ENCODE assay signal across 19 cellular contexts in the genomic region with DNA sequence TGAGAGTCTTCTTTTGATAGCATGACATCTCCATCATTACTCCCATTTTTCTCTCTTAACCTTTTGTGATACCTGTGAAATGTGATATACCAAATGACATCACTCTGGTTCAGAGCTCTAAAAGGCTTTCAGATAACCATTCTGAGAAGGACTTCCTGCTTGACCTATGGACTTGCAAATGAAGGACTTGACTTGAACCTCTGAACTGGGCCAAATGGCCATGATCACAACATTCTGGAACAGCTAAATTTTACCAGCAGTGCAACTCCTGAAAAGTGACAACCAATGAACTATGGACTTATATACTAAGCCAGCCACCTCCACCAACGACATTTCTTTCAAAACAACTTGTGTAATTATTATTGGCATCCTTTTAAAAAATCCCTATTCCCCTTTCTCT.
DNase-seq lines count a peak whose midpoint lies in the region; ATAC-seq and TF ChIP-seq lines count a peak whose summit lies in the region.
"Had no signal": no experiment of that assay in that cellular context is flagged by ENCODE, and none has a peak within 500 bp of the region (broad histone marks: within the 10 kb centered on the region; RNA-seq: fewer than 3 reads in every experiment).

No MANE protein-coding gene starts in this region.

- no peaks in the 10 kb centered on the region for H4K20me1 ChIP-seq in hepatocyte (ENCODE audit: insufficient read depth, poor library complexity, severe bottlenecking)
- H4K20me1 ChIP-seq: BLaER1 had no signal

- no peaks in the 10 kb centered on the region for H3K9me3 Mint-ChIP-seq in T-cell
- H3K9me3 Mint-ChIP-seq: GM23338 had no signal

- H3K4me2 ChIP-seq in hepatocyte = no peak overlapping the region
- H3K4me2 ChIP-seq: BLaER1, GM23338 had no signal

- H3K4me3 ChIP-seq in hepatocyte = no peak overlapping the region
- H3K4me3 ChIP-seq in mucosa of descending colon = no peak overlapping the region
- H3K4me3 ChIP-seq: BLaER1, GM23338 had no signal

- no peak overlapping the region for H3K4me3 Mint-ChIP-seq in T-cell
- H3K4me3 Mint-ChIP-seq: CD14-positive monocyte; CD4-positive, alpha-beta memory T cell; GM23338; IgD-negative memory B cell had no signal

- DNase-seq in NCI-H510A treated with DMSO at 0.1 percent for 48 hours (lab: John Stamatoyannopoulos, UW) (peak; percentile 1), NCI-H510A (lab: John Stamatoyannopoulos, UW) (no peak), DMS53 (lab: John Stamatoyannopoulos, UW) (peak; percentile 87), hepatocyte (ENCODE audit: low spot score) (peak; percentile 8), mucosa of descending colon (no peak), NCI-H226 (no peak), T-cell (no peak), NCI-H526 (lab: John Stamatoyannopoulos, UW) (no peak)
- DNase-seq: 8988T; Calu3; CD4-positive, alpha-beta memory T cell; DMS79 treated with DMSO at 0.1 percent for 48 hours; GF-D8; HCEC 1CT had no signal

- H3K27ac Mint-ChIP-seq in T-cell = no peak overlapping the region
- H3K27ac Mint-ChIP-seq: CD14-positive monocyte; CD4-positive, alpha-beta memory T cell; GM23338; IgD-negative memory B cell had no signal

- H2AFZ ChIP-seq in hepatocyte = no peak overlapping the region
- H2AFZ ChIP-seq: GM23338 had no signal

- H3K36me3 ChIP-seq in hepatocyte (replicated peaks; ENCODE audit: insufficient read depth, low read depth) (no peaks in the 10 kb centered on the region), mucosa of descending colon (ENCODE audit: low read depth) (no peaks in the 10 kb centered on the region)
- H3K36me3 ChIP-seq: BLaER1 had no signal

- CTCF ChIA-PET in T-cell (lab: Charles Lee) = no interaction called here

- POLR2A ChIA-PET in T-cell (lab: Charles Lee) = no interaction called here

- ATAC-seq in mucosa of descending colon (peak; percentile 65), T-cell (replicated peaks in 1 of 4) (no peak)
- ATAC-seq: GM23338 had no signal

- intact Hi-C loops in mucosa of descending colon (cut with DNase I, micrococcal nuclease) = no loop called here

- H3K4me1 Mint-ChIP-seq in T-cell = no peaks in the 10 kb centered on the region
- H3K4me1 Mint-ChIP-seq: CD4-positive, alpha-beta memory T cell; IgD-negative memory B cell had no signal

- no peak for TF ChIP-seq CTCF in hepatocyte (IDR thresholded peaks at IDR 0.05; ENCODE audit: poor library complexity)
- TF ChIP-seq CTCF in mucosa of descending colon (IDR thresholded peaks at IDR 0.05) = no peak

- WGBS in hepatocyte (ENCODE audit: low lambda C conversion rate, missing lambda C conversion rate) = 83% methylated on average over 1 of the region's 1 CpG

- H3K36me3 Mint-ChIP-seq in T-cell = no peaks in the 10 kb centered on the region
- H3K36me3 Mint-ChIP-seq: CD14-positive monocyte; CD4-positive, alpha-beta memory T cell; IgD-negative memory B cell had no signal

- H3K4me1 ChIP-seq in hepatocyte (ENCODE audit: insufficient read depth) (peaks cover 19% of the 10 kb centered on the region), mucosa of descending colon (ENCODE audit: low read depth) (peaks cover 11% of the 10 kb centered on the region)
- H3K4me1 ChIP-seq: BLaER1 had no signal

- no peaks in the 10 kb centered on the region for H3K27me3 ChIP-seq in hepatocyte
- H3K27me3 ChIP-seq: BLaER1 had no signal

- H3K9me3 ChIP-seq in hepatocyte (ENCODE audit: low read depth) (no peaks in the 10 kb centered on the region), mucosa of descending colon (no peaks in the 10 kb centered on the region)
- H3K9me3 ChIP-seq: BLaER1 had no signal

- no peaks in the 10 kb centered on the region for H3K79me2 ChIP-seq in hepatocyte

- H3K27me3 Mint-ChIP-seq in T-cell = peaks cover 3 to 6% of the 10 kb centered on the region in 2 donors
- H3K27me3 Mint-ChIP-seq: IgD-negative memory B cell had no signal

- no peak overlapping the region for H3K27ac ChIP-seq in hepatocyte
- H3K27ac ChIP-seq: BLaER1, HL-60 had no signal

- no peaks in the 10 kb centered on the region for H3K9me2 ChIP-seq in hepatocyte (replicated peaks; ENCODE audit: insufficient read depth)

Comparison
In these comparisons a context has a peak if more than half of its experiments do, and no peak if none do; other contexts are left out.
1. DNase-seq: peak in NCI-H510A treated with DMSO at 0.1 percent for 48 hours (single experiment), DMS53 (single experiment) and hepatocyte (single experiment); none in NCI-H510A (single experiment), mucosa of descending colon (0 of 3), NCI-H226 (single experiment), T-cell (0 of 34) and NCI-H526 (0 of 2).